8 cellular contexts compared by ENCODE assay signal in genomic region chr3:6799264-6799915, GRCh38.
DNase-seq lines count a peak whose midpoint lies in the region; ATAC-seq and TF ChIP-seq lines count a peak whose summit lies in the region.

No MANE protein-coding gene starts in this region.

- no peak overlapping the region for H3K9ac ChIP-seq in liver (ENCODE audit: low read depth in 1 of 2, low read length in 2 of 2)

- H3K27me3 ChIP-seq in liver (ENCODE audit: control insufficient read depth in 4 of 4, insufficient read depth in 4 of 4, low read length in 3 of 4): peaks cover 0 to 7% (median 0%) of the 10 kb centered on the region in 4 donors
- H3K27me3 ChIP-seq in thyroid gland: no peaks in the 10 kb centered on the region

- in situ Hi-C loops in astrocyte of the spinal cord (cut with HindIII; ENCODE audit: low sequenced_read_pairs): no loop called here

- DNase-seq in AG10803 (ENCODE audit: low read depth): peak; percentile 1
- peak; percentile 21 for DNase-seq in NCI-H146 (lab: John Stamatoyannopoulos, UW)
- peak; percentile 16 for DNase-seq in astrocyte of the spinal cord (ENCODE audit: low read depth, low spot score)
- peak; percentile 22 to 41 for DNase-seq in thyroid gland
- DNase-seq in GF-D8 (lab: John Stamatoyannopoulos, UW): no peak

- 48% methylated on average over 6 of the region's 6 CpGs for WGBS in liver
- WGBS in thyroid gland, 2 donors: 57 to 61% methylated on average over 6 of the region's 6 CpGs

- no peak overlapping the region for H3K27ac ChIP-seq in liver (ENCODE audit: low read depth in 1 of 2, low read length in 2 of 2)
- no peak overlapping the region for H3K27ac ChIP-seq in thyroid gland

- no peak for TF ChIP-seq POLR2A in thyroid gland (IDR thresholded peaks at IDR 0.05)

- H3K4me3 ChIP-seq in AG10803 (ENCODE audit: low read length) (no peak overlapping the region), astrocyte of the spinal cord (ENCODE audit: low read depth, low read length) (no peak overlapping the region), liver (ENCODE audit: low read depth in 1 of 3, low read length in 3 of 3) (no peak overlapping the region), thyroid gland (replicated peaks in 1 of 3) (no peak overlapping the region)

- H3K9me3 ChIP-seq in liver (ENCODE audit: control insufficient read depth in 4 of 4, low read length in 3 of 4): no peaks in the 10 kb centered on the region
- H3K9me3 ChIP-seq in thyroid gland: no peaks in the 10 kb centered on the region

- peak; percentile 73 to 81 for TF ChIP-seq RAD21 in liver (IDR thresholded peaks at IDR 0.05)

- no peaks in the 10 kb centered on the region for H3K36me3 ChIP-seq in liver (ENCODE audit: control insufficient read depth in 4 of 4, insufficient read depth in 3 of 4, low read depth in 1 of 4, low read length in 3 of 4)
- no peaks in the 10 kb centered on the region for H3K36me3 ChIP-seq in thyroid gland

- intact Hi-C loops in thyroid gland (cut with DNase I): loop anchor here (10.0 kb wide), 1 partner anchor 1375 kb away; no protein-coding TSS in a partner anchor

- H3K4me1 ChIP-seq in liver (ENCODE audit: control insufficient read depth in 4 of 4, insufficient read depth in 4 of 4, low read length in 3 of 4) (no peaks in the 10 kb centered on the region), thyroid gland (no peaks in the 10 kb centered on the region)

- peak; percentile 53 for TF ChIP-seq CTCF in AG10803 (conservative IDR thresholded peaks at IDR 0.05; ENCODE audit: low read length)
- TF ChIP-seq CTCF in astrocyte of the spinal cord (IDR thresholded peaks at IDR 0.05; ENCODE audit: low read depth, low read length): peak; percentile 75
- peak; percentile 86 for TF ChIP-seq CTCF in liver (IDR thresholded peaks at IDR 0.05; ENCODE audit: low read depth, low read length, missing input control)
- TF ChIP-seq CTCF in thyroid gland (IDR thresholded peaks at IDR 0.05): peak in 5 of 6 experiments; percentile 38 to 72 (median 64)

- ATAC-seq in GM18499 (IDR thresholded peaks at IDR 0.05; ENCODE audit: insufficient read depth, unreplicated experiment): peak; percentile 86
- ATAC-seq in HG02798 (IDR thresholded peaks at IDR 0.05; ENCODE audit: poor library complexity, unreplicated experiment): peak; percentile 91

TF ChIP-seq in liver, 16 proteins besides CTCF, POLR2A, EP300 and RAD21:
- TF ChIP-seq HNF4A (conservative IDR thresholded peaks at IDR 0.05): no peak
- no peak for TF ChIP-seq YY1 (IDR thresholded peaks at IDR 0.05)
- TF ChIP-seq, protein P1, sequence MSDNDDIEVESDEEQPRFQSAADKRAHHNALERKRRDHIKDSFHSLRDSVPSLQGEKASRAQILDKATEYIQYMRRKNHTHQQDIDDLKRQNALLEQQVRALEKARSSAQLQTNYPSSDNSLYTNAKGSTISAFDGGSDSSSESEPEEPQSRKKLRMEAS (IDR thresholded peaks at IDR 0.05): no peak
- TF ChIP-seq FOXA2 (IDR thresholded peaks at IDR 0.05): no peak
- TF ChIP-seq, protein P2, sequence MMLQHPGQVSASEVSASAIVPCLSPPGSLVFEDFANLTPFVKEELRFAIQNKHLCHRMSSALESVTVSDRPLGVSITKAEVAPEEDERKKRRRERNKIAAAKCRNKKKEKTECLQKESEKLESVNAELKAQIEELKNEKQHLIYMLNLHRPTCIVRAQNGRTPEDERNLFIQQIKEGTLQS (IDR thresholded peaks at IDR 0.05): no peak
- TF ChIP-seq FOXA1 (IDR thresholded peaks at IDR 0.05): no peak
